Comparison of ENCODE assay signal across 18 cellular contexts in the genomic region with DNA sequence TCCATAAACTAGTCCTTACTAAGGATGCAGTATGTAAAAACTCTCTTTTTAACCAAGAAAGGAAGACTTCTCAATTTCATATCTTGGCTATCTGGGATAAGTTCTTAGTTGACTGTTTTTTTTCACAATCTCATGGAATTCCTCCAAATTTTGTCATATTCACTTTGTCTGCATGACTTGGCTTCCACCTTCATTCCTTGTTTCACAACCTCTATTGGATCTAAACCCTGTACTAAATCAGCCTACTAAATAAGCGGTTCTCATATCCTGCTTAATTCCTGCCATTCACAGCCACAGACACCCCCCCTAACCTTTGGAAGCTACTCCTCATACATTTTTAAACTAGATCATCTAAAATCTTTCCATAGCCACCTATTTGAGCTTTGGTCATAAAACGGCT.
DNase-seq lines count a peak whose midpoint lies in the region; ATAC-seq and TF ChIP-seq lines count a peak whose summit lies in the region.
"Had no signal": no experiment of that assay in that cellular context is flagged by ENCODE, and none has a peak within 500 bp of the region (broad histone marks: within the 10 kb centered on the region; RNA-seq: fewer than 3 reads in every experiment).

No MANE protein-coding gene starts in this region.

- no peak overlapping the region for H3K9ac ChIP-seq in IMR-90 (ENCODE audit: low read depth, low read length)

- DNase-seq in AG20443 (ENCODE audit: low spot score) (peak; percentile 20), IMR-90 (peak; percentile 64), fibroblast of mammary gland (ENCODE audit: low read depth) (peak; percentile 77), sciatic nerve (ENCODE audit: low spot score) (no peak), PC-9 (no peak), superior temporal gyrus (ENCODE audit: extremely low spot score) (no peak)
- DNase-seq in CD4-positive, alpha-beta T cell = no peak
- DNase-seq: BE2C; Calu3; CD4-positive, alpha-beta memory T cell; GOT3; NCI-H187; NCI-H345; NCI-H69; OCI-M1; RPMI8226; SJCRH30 had no signal

- no peak for TF ChIP-seq POLR2A in IMR-90 (IDR thresholded peaks at IDR 0.05; ENCODE audit: low read depth, low read length)

- H3F3A ChIP-seq in PC-9 (ENCODE audit: insufficient read depth, low read depth) = no peaks in the 10 kb centered on the region

- POLR2A ChIA-PET in IMR-90 (lab: Charles Lee; ENCODE audit: unreplicated experiment) (no interaction called here), PC-9 (lab: Charles Lee; ENCODE audit: unreplicated experiment) (no interaction called here)
- POLR2A ChIA-PET in CD4-positive, alpha-beta T cell (lab: Charles Lee) = no interaction called here

- no TSS peak for BruUV-seq in IMR-90 (replicated peaks; lab: Mats Ljungman, UMichigan)
- BruUV-seq in PC-9 (replicated peaks; lab: Mats Ljungman, UMichigan) = no TSS peak

- H3K4ac ChIP-seq in IMR-90 (ENCODE audit: low read depth, low read length) = no peak overlapping the region

- no peak overlapping the region for H3K18ac ChIP-seq in IMR-90 (ENCODE audit: low read depth, low read length)

- H3K4me2 ChIP-seq in IMR-90 (ENCODE audit: low read depth, low read length) (peak overlapping the region; percentile 15; the same call in 1 of the 2 replicates), PC-9 (no peak overlapping the region)

- H3K9me3 ChIP-seq in IMR-90 (ENCODE audit: control insufficient read depth, insufficient read depth, low read length) (no peaks in the 10 kb centered on the region), PC-9 (ENCODE audit: insufficient read depth, low read depth) (no peaks in the 10 kb centered on the region)
- no peaks in the 10 kb centered on the region for H3K9me3 ChIP-seq in CD4-positive, alpha-beta T cell (ENCODE audit: control insufficient read depth, low read length)
- H3K9me3 ChIP-seq: BE2C had no signal

- H3K9me1 ChIP-seq in IMR-90 (ENCODE audit: insufficient read depth, low read length) = no peaks in the 10 kb centered on the region

- H3K36me3 ChIP-seq in IMR-90 (ENCODE audit: control insufficient read depth, insufficient read depth, low read length) (no peaks in the 10 kb centered on the region), PC-9 (ENCODE audit: low read depth) (no peaks in the 10 kb centered on the region)
- H3K36me3 ChIP-seq: BE2C, SJCRH30 had no signal

- CTCF ChIA-PET in IMR-90 (lab: Yijun Ruan, JAX) (no interaction called here), PC-9 (lab: Charles Lee) (no interaction called here)
- CTCF ChIA-PET in CD4-positive, alpha-beta T cell (lab: Charles Lee) = no interaction called here

- H2BK15ac ChIP-seq in IMR-90 (ENCODE audit: low read depth, low read length) = no peak overlapping the region

- no peak overlapping the region for H3K14ac ChIP-seq in IMR-90 (replicated peaks; ENCODE audit: low read depth, low read length)

- H3K27ac ChIP-seq in IMR-90 (ENCODE audit: insufficient read depth, low read length) (no peak overlapping the region), PC-9 (no peak overlapping the region)
- no peak overlapping the region for H3K27ac ChIP-seq in CD4-positive, alpha-beta T cell (ENCODE audit: low read depth, low read length)
- H3K27ac ChIP-seq: SJCRH30 had no signal

- dilution Hi-C loops in IMR-90 (cut with HindIII; ENCODE audit: low sequenced_read_pairs, unreplicated experiment) = no loop called here

- H2AK9ac ChIP-seq in IMR-90 (replicated peaks; ENCODE audit: low read depth, low read length, poor library complexity) = no peak overlapping the region

- no peak overlapping the region for H4K91ac ChIP-seq in IMR-90 (ENCODE audit: insufficient read depth, low read depth, low read length)

- H3K23ac ChIP-seq in IMR-90 (ENCODE audit: low read depth, low read length) = no peak overlapping the region

- H3K79me1 ChIP-seq in IMR-90 (ENCODE audit: low read depth in 1 of 2, low read length in 2 of 2) = peaks cover 0 to 11% of the 10 kb centered on the region in 2 experiments; a peak in 2 of 4 replicates

- H4K8ac ChIP-seq in IMR-90 (ENCODE audit: low read depth in 2 of 2, low read length in 2 of 2) = no peak overlapping the region

- intact Hi-C loops in IMR-90 (cut with micrococcal nuclease) (no loop called here), sciatic nerve (cut with DNase I) (no loop called here), PC-9 (cut with micrococcal nuclease; ENCODE audit: unreplicated experiment) (no loop called here)
- intact Hi-C loops in CD4-positive, alpha-beta T cell (cut with DNase I, micrococcal nuclease) = no loop called here

- TF ChIP-seq CTCF in IMR-90 (conservative IDR thresholded peaks at IDR 0.05; ENCODE audit: low read depth, low read length) (no peak), fibroblast of mammary gland (conservative IDR thresholded peaks at IDR 0.05; ENCODE audit: control insufficient read depth, insufficient read depth, low read depth, low read length) (no peak), PC-9 (conservative IDR thresholded peaks at IDR 0.05) (no peak)
- TF ChIP-seq CTCF in CD4-positive, alpha-beta T cell (IDR thresholded peaks at IDR 0.05) = no peak

- no peaks in the 10 kb centered on the region for H3K27me3 ChIP-seq in IMR-90 (ENCODE audit: control insufficient read depth, insufficient read depth, low read length)
- H3K27me3 ChIP-seq in CD4-positive, alpha-beta T cell (ENCODE audit: control insufficient read depth, insufficient read depth, low read length) = no peaks in the 10 kb centered on the region
- H3K27me3 ChIP-seq in PC-9 (ENCODE audit: insufficient read depth, low read depth) = no peaks in the 10 kb centered on the region
- H3K27me3 ChIP-seq: BE2C, SJCRH30 had no signal

- WGBS in IMR-90 (ENCODE audit: extremely low coverage in 2 of 2, insufficient read length in 1 of 2), 2 experiments = 100% methylated on average over 1 of the region's 2 CpGs; no CpG with 5 or more reads in 1 of the 2 experiments

- H3K4me1 Mint-ChIP-seq in CD4-positive, alpha-beta T cell (ENCODE audit: low read depth) = no peaks in the 10 kb centered on the region
- H3K4me1 Mint-ChIP-seq: CD4-positive, alpha-beta memory T cell had no signal

- H3K9me3 Mint-ChIP-seq in CD4-positive, alpha-beta T cell = no peaks in the 10 kb centered on the region

- in situ Hi-C loops in IMR-90 (cut with MboI; ENCODE audit: low sequenced_read_pairs) = no loop called here

- H2BK120ac ChIP-seq in IMR-90 (ENCODE audit: low read depth, low read length) = no peak overlapping the region

- H4K20me1 ChIP-seq in IMR-90 (ENCODE audit: insufficient read depth, low read length) = no peaks in the 10 kb centered on the region
- H4K20me1 ChIP-seq in PC-9 (ENCODE audit: insufficient read depth) = no peaks in the 10 kb centered on the region

- peaks cover 6% of the 10 kb centered on the region; the same call in 1 of the 2 replicates for H3K9me2 ChIP-seq in PC-9 (ENCODE audit: insufficient read depth)

- H3K79me2 ChIP-seq in PC-9 (ENCODE audit: low read depth) = no peaks in the 10 kb centered on the region

- no peak for TF ChIP-seq RAD21 in IMR-90 (IDR thresholded peaks at IDR 0.05; ENCODE audit: low read length)

- H3K27ac Mint-ChIP-seq in CD4-positive, alpha-beta T cell = no peak overlapping the region
- H3K27ac Mint-ChIP-seq: CD4-positive, alpha-beta memory T cell had no signal

- no peak overlapping the region for H2AK5ac ChIP-seq in IMR-90 (ENCODE audit: low read depth, low read length)

- H2AFZ ChIP-seq in IMR-90 (replicated peaks; ENCODE audit: low read length, poor library complexity) = no peak overlapping the region
- H2AFZ ChIP-seq in PC-9 = no peak overlapping the region

- H3K56ac ChIP-seq in IMR-90 (ENCODE audit: extremely low read depth, insufficient read depth, low read length) = no peak overlapping the region

- ATAC-seq in IMR-90 (ENCODE audit: low read depth) = no peak
- peak; percentile 71 for ATAC-seq in sciatic nerve
- ATAC-seq in CD4-positive, alpha-beta T cell (ENCODE audit: poor library complexity) = no peak
- ATAC-seq: GM12878 had no signal

- no peak overlapping the region for H4K5ac ChIP-seq in IMR-90 (ENCODE audit: low read depth, low read length)

- no peak overlapping the region for H2BK20ac ChIP-seq in IMR-90 (ENCODE audit: low read depth, low read length)

- H3K4me3 Mint-ChIP-seq in CD4-positive, alpha-beta T cell = no peak overlapping the region
- H3K4me3 Mint-ChIP-seq: CD4-positive, alpha-beta memory T cell had no signal

- H3K4me3 ChIP-seq in IMR-90 (ENCODE audit: insufficient read depth, low read depth, low read length) (no peak overlapping the region), fibroblast of mammary gland (ENCODE audit: control insufficient read depth, low read depth, low read length) (no peak overlapping the region), PC-9 (no peak overlapping the region)
- H3K4me3 ChIP-seq: GM12878, SJCRH30 had no signal

- H3K27me3 Mint-ChIP-seq in CD4-positive, alpha-beta T cell = no peaks in the 10 kb centered on the region
- H3K27me3 Mint-ChIP-seq: CD4-positive, alpha-beta memory T cell had no signal

- no peak overlapping the region for H2BK5ac ChIP-seq in IMR-90 (ENCODE audit: low read depth, low read length, poor library complexity, severe bottlenecking)

- H3K4me1 ChIP-seq in IMR-90 (ENCODE audit: control insufficient read depth, insufficient read depth, low read length) = no peaks in the 10 kb centered on the region
- no peaks in the 10 kb centered on the region for H3K4me1 ChIP-seq in PC-9 (replicated peaks; ENCODE audit: insufficient read depth)
- H3K4me1 ChIP-seq: BE2C had no signal

- no peaks in the 10 kb centered on the region for H3K36me3 Mint-ChIP-seq in CD4-positive, alpha-beta T cell (ENCODE audit: low read depth)
- H3K36me3 Mint-ChIP-seq: CD4-positive, alpha-beta memory T cell had no signal

TF ChIP-seq in IMR-90, 13 proteins besides CTCF, POLR2A, EP300 and RAD21:
- TF ChIP-seq MXI1 (IDR thresholded peaks at IDR 0.05; ENCODE audit: borderline replicate concordance, low read depth, low read length) = no peak
- no peak for TF ChIP-seq BHLHE40 (IDR thresholded peaks at IDR 0.05; ENCODE audit: low read depth, low read length)
- TF ChIP-seq SMC3 (IDR thresholded peaks at IDR 0.05; ENCODE audit: low read depth, low read length) = no peak
- TF ChIP-seq NFE2L2 (IDR thresholded peaks at IDR 0.05; ENCODE audit: low read depth, low read length) = no peak
TF ChIP-seq in IMR-90: peak in this region for 0.

Comparison
In these comparisons a context has a peak if more than half of its experiments do, and no peak if none do; other contexts are left out.
1. DNase-seq: peak in AG20443 (single experiment), IMR-90 (single experiment) and fibroblast of mammary gland (single experiment); none in sciatic nerve (single experiment), CD4-positive, alpha-beta T cell (0 of 10), PC-9 (0 of 2) and superior temporal gyrus (single experiment).